ENCODE assay signal across 22 cellular contexts in the genomic region with DNA sequence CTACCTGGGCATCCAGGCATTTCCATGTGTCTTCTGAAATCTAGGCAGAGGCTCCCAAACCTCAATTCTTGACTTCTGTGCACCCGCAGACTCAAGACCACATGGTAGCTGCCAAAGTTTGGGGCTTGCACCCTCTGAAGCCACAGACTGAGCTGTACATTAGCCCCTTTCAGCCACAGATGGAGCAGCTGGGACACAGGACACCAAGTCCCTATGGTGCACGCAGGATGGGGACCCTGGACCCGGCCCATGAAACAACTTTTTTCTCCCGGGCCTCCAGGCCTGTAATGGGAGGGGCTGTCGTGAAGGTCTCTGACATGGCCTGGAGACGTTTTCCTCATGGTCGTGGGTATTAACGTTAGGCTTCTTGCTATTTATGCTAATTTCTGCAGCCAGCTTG.
"Had no signal": no experiment of that assay in that cellular context is flagged by ENCODE, and none has a peak within 500 bp of the region (broad histone marks: within the 10 kb centered on the region; RNA-seq: fewer than 3 reads in every experiment).

No MANE protein-coding gene starts in this region.

- H3K27me3 Mint-ChIP-seq: dendritic cell treated with granulocyte-macrophage colony-stimulating factor and Interleukin-4, amounts not matched to agents 40 ng/mL and 50 ng/mL, for 4 days; effector memory CD8-positive, alpha-beta T cell had no signal

- ATAC-seq: effector memory CD8-positive, alpha-beta T cell; esophagus mucosa; foreskin keratinocyte; gastrocnemius medialis; gastroesophageal sphincter; heart left ventricle; heart right ventricle had no signal

- H3K27ac Mint-ChIP-seq: dendritic cell treated with granulocyte-macrophage colony-stimulating factor and Interleukin-4, amounts not matched to agents 40 ng/mL and 50 ng/mL, for 4 days; effector memory CD8-positive, alpha-beta T cell; endodermal cell had no signal

- H3K4me3 Mint-ChIP-seq: dendritic cell treated with granulocyte-macrophage colony-stimulating factor and Interleukin-4, amounts not matched to agents 40 ng/mL and 50 ng/mL, for 4 days; effector memory CD8-positive, alpha-beta T cell; endodermal cell had no signal

- DNase-seq: colonic mucosa; cortex of kidney; dermis blood vessel endothelial cell; dorsolateral prefrontal cortex; effector CD4-positive, alpha-beta T cell; effector CD8-positive, alpha-beta T cell; effector memory CD4-positive, alpha-beta T cell; effector memory CD8-positive, alpha-beta T cell; endodermal cell; erythroblast; esophagus squamous epithelium; foreskin fibroblast; foreskin keratinocyte; foreskin melanocyte; gastrocnemius medialis; glutamatergic neuron; head of caudate nucleus; heart left ventricle; heart right ventricle had no signal

- H3K4me1 Mint-ChIP-seq: endodermal cell had no signal
